In the genomic region with DNA sequence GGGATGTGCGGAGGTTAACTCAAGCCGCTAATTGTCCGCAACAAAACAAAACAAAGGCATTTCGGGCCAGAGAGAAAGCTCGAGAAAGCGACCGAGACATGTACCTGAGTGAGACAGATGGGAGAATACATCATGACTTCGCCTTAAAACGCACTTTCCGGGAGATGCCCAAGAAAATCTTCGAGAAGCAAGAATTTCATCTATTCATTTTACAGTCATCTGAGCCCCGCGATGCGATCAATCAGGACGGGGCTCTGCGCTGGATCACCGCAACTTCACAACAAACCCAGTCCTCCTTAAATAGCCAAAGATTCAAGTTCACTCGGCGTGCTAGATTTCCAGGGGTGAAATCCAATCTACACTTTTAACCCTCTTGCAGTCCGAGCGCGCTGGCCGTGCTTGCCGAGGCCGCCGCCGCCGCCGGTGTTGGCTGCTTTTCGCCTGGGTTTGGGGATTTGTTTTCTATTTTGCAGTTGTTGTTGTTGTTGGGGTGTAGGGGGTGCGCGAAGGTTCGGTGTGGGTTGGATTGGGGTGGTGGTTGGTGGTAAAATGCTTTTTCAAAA, we compare ENCODE assay signal across 8 cellular contexts. TPM values are rescaled to one million over a fixed set of nuclear protein-coding genes. Genes with fewer than 3 reads are reported as not detected.
A peak's percentile ranks its signal among the peaks of the same experiment; 100 is the strongest.
DNase-seq lines count a peak whose midpoint lies in the region; ATAC-seq and TF ChIP-seq lines count a peak whose summit lies in the region.
"Had no signal": no experiment of that assay in that cellular context is flagged by ENCODE, and none has a peak within 500 bp of the region (broad histone marks: within the 10 kb centered on the region; RNA-seq: fewer than 3 reads in every experiment).

No MANE protein-coding gene starts in this region.

- H3K4me3 ChIP-seq in GM23248 (peak overlapping the region; percentile 98), NT2/D1 (ENCODE audit: insufficient read length, low read depth) (peak overlapping the region; percentile 53), liver (ENCODE audit: low read depth in 1 of 3, low read length in 3 of 3) (peak overlapping the region; percentile 73 to 95 (median 91)), thoracic aorta (peak overlapping the region; percentile 81)

- H3K9me3 ChIP-seq in GM23248 (ENCODE audit: low read depth) = no peaks in the 10 kb centered on the region
- no peaks in the 10 kb centered on the region for H3K9me3 ChIP-seq in NT2/D1 (ENCODE audit: insufficient read depth, low read length)
- no peaks in the 10 kb centered on the region for H3K9me3 ChIP-seq in liver (ENCODE audit: control insufficient read depth in 4 of 4, low read length in 3 of 4)
- H3K9me3 ChIP-seq in thoracic aorta = no peaks in the 10 kb centered on the region

- no peak for TF ChIP-seq CTCF in liver (IDR thresholded peaks at IDR 0.05; ENCODE audit: low read depth, low read length, missing input control)
- TF ChIP-seq CTCF in thoracic aorta (IDR thresholded peaks at IDR 0.05) = no peak

- H3K27me3 ChIP-seq in GM23248 (replicated peaks; ENCODE audit: insufficient read depth) (no peaks in the 10 kb centered on the region), NT2/D1 (ENCODE audit: insufficient read depth, insufficient read length) (peaks cover 56% of the 10 kb centered on the region), liver (ENCODE audit: control insufficient read depth in 4 of 4, insufficient read depth in 4 of 4, low read length in 3 of 4) (no peaks in the 10 kb centered on the region), thoracic aorta (replicated peaks; ENCODE audit: insufficient read depth) (no peaks in the 10 kb centered on the region)

- H3K9me2 ChIP-seq in GM23248 (ENCODE audit: insufficient read depth) = no peaks in the 10 kb centered on the region

- ATAC-seq in thoracic aorta (ENCODE audit: insufficient number of reproducible peaks, low FRiP score, low read depth) = no peak

- H3K4me2 ChIP-seq in GM23248 (ENCODE audit: unreplicated experiment) = peak overlapping the region; percentile 88

- H3F3A ChIP-seq in GM23248 (ENCODE audit: insufficient read depth) = peaks cover 12% of the 10 kb centered on the region; the same call in 1 of the 2 replicates

- H3K9ac ChIP-seq in GM23248 (peak overlapping the region; percentile 67), NT2/D1 (ENCODE audit: insufficient read length, low read depth) (peak overlapping the region; percentile 54), liver (ENCODE audit: low read depth in 1 of 2, low read length in 2 of 2) (peak overlapping the region; percentile 86 to 98)

- in situ Hi-C loops in GM23248 (cut with MboI) = no loop called here

- peak overlapping the region; percentile 86 for H2AFZ ChIP-seq in GM23248

- H3K4me1 ChIP-seq in GM23248 (ENCODE audit: insufficient read depth) (no peaks in the 10 kb centered on the region), NT2/D1 (ENCODE audit: insufficient read depth, insufficient read length) (no peaks in the 10 kb centered on the region), liver (ENCODE audit: control insufficient read depth in 4 of 4, insufficient read depth in 4 of 4, low read length in 3 of 4) (peaks cover 7 to 40% (median 25%) of the 10 kb centered on the region in 4 donors), thoracic aorta (ENCODE audit: control insufficient read depth in 1 of 2, low read depth in 2 of 2) (peaks cover 10 to 26% of the 10 kb centered on the region in 2 donors)

- H3K36me3 ChIP-seq in GM23248 (ENCODE audit: low read depth) (no peaks in the 10 kb centered on the region), NT2/D1 (ENCODE audit: insufficient read depth, insufficient read length, low read length) (no peaks in the 10 kb centered on the region), liver (ENCODE audit: control insufficient read depth in 4 of 4, insufficient read depth in 3 of 4, low read depth in 1 of 4, low read length in 3 of 4) (no peaks in the 10 kb centered on the region), thoracic aorta (no peaks in the 10 kb centered on the region)

- H3K79me2 ChIP-seq in GM23248 (ENCODE audit: insufficient read depth) = no peaks in the 10 kb centered on the region; the same call in 1 of the 2 replicates

- H3K27ac ChIP-seq in GM23248 = no peak overlapping the region
- H3K27ac ChIP-seq in liver (ENCODE audit: low read depth in 1 of 2, low read length in 2 of 2) = peak overlapping the region; percentile 98 to 99
- peak overlapping the region; percentile 89 to 92 for H3K27ac ChIP-seq in thoracic aorta

- peak in 1 of 2 donors; percentile 10 for TF ChIP-seq RAD21 in liver (IDR thresholded peaks at IDR 0.05)

- no peaks in the 10 kb centered on the region for H4K20me1 ChIP-seq in GM23248 (ENCODE audit: insufficient read depth)

- WGBS in GM23248 (ENCODE audit: low coverage in 1 of 2, low lambda C conversion rate in 2 of 2, missing lambda C conversion rate in 2 of 2), 2 experiments = 0 to 2% methylated on average over 33 of the region's 33 CpGs
- WGBS in liver = under 1% methylated on average over 33 of the region's 33 CpGs

- DNase-seq in GM23248 (peak; percentile 61), NT2/D1 (ENCODE audit: low read depth, low spot score) (peak; percentile 30), cerebellar cortex (ENCODE audit: low spot score) (peak; percentile 38), thoracic aorta (ENCODE audit: low spot score) (no peak), occipital lobe (lab: John Stamatoyannopoulos, UW) (no peak), NCI-H524 treated with DMSO at 0.1 percent for 48 hours (lab: John Stamatoyannopoulos, UW) (no peak)

TF ChIP-seq in liver, 16 proteins besides CTCF, POLR2A, EP300 and RAD21:
- TF ChIP-seq HNF4A (conservative IDR thresholded peaks at IDR 0.05) (no peak), GABPA (IDR thresholded peaks at IDR 0.05 in 1 of 2, conservative IDR thresholded peaks at IDR 0.05 in 1 of 2) (no peak), YY1 (IDR thresholded peaks at IDR 0.05) (no peak), EGR1 (IDR thresholded peaks at IDR 0.05; ENCODE audit: low read depth in 2 of 2) (no peak), HNF4G (IDR thresholded peaks at IDR 0.05) (no peak)
- TF ChIP-seq, protein P1, sequence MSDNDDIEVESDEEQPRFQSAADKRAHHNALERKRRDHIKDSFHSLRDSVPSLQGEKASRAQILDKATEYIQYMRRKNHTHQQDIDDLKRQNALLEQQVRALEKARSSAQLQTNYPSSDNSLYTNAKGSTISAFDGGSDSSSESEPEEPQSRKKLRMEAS (IDR thresholded peaks at IDR 0.05) = no peak

RNA-seq across cellular contexts. Expression of a gene that starts 0.5 kb away (rescaled TPM):
- 3.4 and 5.3 TPM in 2 replicates for total RNA-seq in GM23248 (2014; rRNA removed; shearing (Covaris generic))
- polyA plus RNA-seq in GM23248 (2016; fragmentation: Nextera tagmentation; extraction: Ambion mirVana) (5.8 and 6.0 TPM in 2 replicates), liver (10 to 100 TPM in 1 of 2 donors, 1 to 10 TPM in 1; 4.2 to 11.7 TPM)
- total RNA-seq in liver (10 to 100 TPM in 1 of 2 donors, 1 to 10 TPM in 1; 3.2 to 23.2 TPM), thoracic aorta (100 to 1,000 TPM in 1 of 2 donors, 10 to 100 TPM in 1; 54.8 to 114 TPM), occipital lobe (159 TPM)
- total RNA-seq: T-helper 1 cell treated with Interleukin-12 subunit alpha and Interleukin-12 subunit beta and Interleukin-4 antibody, amounts not matched to agents 30 ng/mL and 1 ng/mL, for 36 hours had no signal

Comparison
In these comparisons a context has a peak if more than half of its experiments do, and no peak if none do; other contexts are left out.
1. DNase-seq: peak in GM23248 (single experiment), NT2/D1 (single experiment) and cerebellar cortex (single experiment); none in thoracic aorta (single experiment), occipital lobe (single experiment) and NCI-H524 treated with DMSO at 0.1 percent for 48 hours (single experiment).
2. Peak in every context shown above with its lines, with median percentiles within 50 percentile points of each other: H3K4me3 ChIP-seq and H3K9ac ChIP-seq.